In genomic region chr6:36836091-36836770, GRCh38 we compare ENCODE assay signal across 21 cellular contexts. TPM values are rescaled to one million over a fixed set of nuclear protein-coding genes. Genes with fewer than 3 reads are reported as not detected.
DNase-seq lines count a peak whose midpoint lies in the region; ATAC-seq and TF ChIP-seq lines count a peak whose summit lies in the region.
"Had no signal": no experiment of that assay in that cellular context is flagged by ENCODE, and none has a peak within 500 bp of the region (broad histone marks: within the 10 kb centered on the region; RNA-seq: fewer than 3 reads in every experiment).

No MANE protein-coding gene starts in this region.

- peaks cover 32% of the 10 kb centered on the region for H3K27me3 ChIP-seq in CD4-positive, alpha-beta T cell (ENCODE audit: control insufficient read depth, insufficient read depth, low read length)
- H3K27me3 ChIP-seq in SU-DHL-6 (ENCODE audit: low read length) (no peaks in the 10 kb centered on the region), left ventricle myocardium inferior (ENCODE audit: low read depth) (peaks cover 20% of the 10 kb centered on the region)
- H3K27me3 ChIP-seq: body of pancreas had no signal

- H3K4me1 Mint-ChIP-seq in CD4-positive, alpha-beta T cell (ENCODE audit: low read depth), result peaks cover 16% of the 10 kb centered on the region
- peaks cover 8% of the 10 kb centered on the region for H3K4me1 Mint-ChIP-seq in activated CD4-positive, alpha-beta memory T cell treated with anti-CD3 and anti-CD28 coated beads for 36 hours (ENCODE audit: low read depth)

- H3K36me3 ChIP-seq in SU-DHL-6 (ENCODE audit: low read length), result no peaks in the 10 kb centered on the region
- H3K36me3 ChIP-seq in left ventricle myocardium inferior, result no peaks in the 10 kb centered on the region
- H3K36me3 ChIP-seq: thoracic aorta had no signal

- in situ Hi-C loops in GM13976 (cut with MboI; ENCODE audit: low sequenced_read_pairs, unreplicated experiment), result no loop called here

- H3K4me3 ChIP-seq in GM12875 (ENCODE audit: low read depth, low read length), result no peak overlapping the region
- H3K4me3 ChIP-seq in SU-DHL-6 (ENCODE audit: insufficient read depth, low read length, poor library complexity, severe bottlenecking), result no peak overlapping the region
- H3K4me3 ChIP-seq in left ventricle myocardium inferior, result no peak overlapping the region
- H3K4me3 ChIP-seq: body of pancreas, thoracic aorta had no signal

- H3K36me3 Mint-ChIP-seq in CD4-positive, alpha-beta T cell (ENCODE audit: low read depth), result no peaks in the 10 kb centered on the region
- H3K36me3 Mint-ChIP-seq in activated CD4-positive, alpha-beta memory T cell treated with anti-CD3 and anti-CD28 coated beads for 36 hours, result no peaks in the 10 kb centered on the region
- H3K36me3 Mint-ChIP-seq: activated naive CD4-positive, alpha-beta T cell treated with anti-CD3 and anti-CD28 coated beads, Interleukin-2, amount 50 U/mL, for 24 hours had no signal

- ATAC-seq in CD4-positive, alpha-beta T cell (ENCODE audit: poor library complexity), result no peak
- no peak for ATAC-seq in GM19328 (IDR thresholded peaks at IDR 0.05; ENCODE audit: unreplicated experiment)
- ATAC-seq: activated CD8-positive, alpha-beta T cell treated with anti-CD3 and anti-CD28 coated beads for 36 hours; activated T-cell treated with anti-CD3 and anti-CD28 coated beads, Interleukin-2, amount 50 U/mL, for 4 hours; body of pancreas had no signal

- CTCF ChIA-PET in CD4-positive, alpha-beta T cell (lab: Charles Lee), result interaction anchor here (1.2 kb wide), 1 partner anchor 15 kb away, joined by 3 read pairs; no protein-coding TSS in a partner anchor
- CTCF ChIA-PET in activated CD4-positive, alpha-beta memory T cell treated with anti-CD3 and anti-CD28 coated beads for 36 hours (lab: Charles Lee), result interaction anchor here (0.9 to 2.1 kb wide), 5 partner anchors 15 to 182 kb away, joined by 3 to 9 read pairs (median 5); no protein-coding TSS in a partner anchor

- intact Hi-C loops in CD4-positive, alpha-beta T cell (cut with DNase I, micrococcal nuclease), result no loop called here
- intact Hi-C loops in left ventricle myocardium inferior (cut with micrococcal nuclease), result loop anchor here (10.0 kb wide), 1 partner anchor 221 kb away; no protein-coding TSS in a partner anchor
- intact Hi-C loops in activated CD4-positive, alpha-beta memory T cell treated with anti-CD3 and anti-CD28 coated beads for 36 hours (cut with micrococcal nuclease), result no loop called here

- no peak overlapping the region for H3K27ac Mint-ChIP-seq in CD4-positive, alpha-beta T cell
- no peak overlapping the region for H3K27ac Mint-ChIP-seq in activated CD4-positive, alpha-beta memory T cell treated with anti-CD3 and anti-CD28 coated beads for 36 hours
- H3K27ac Mint-ChIP-seq: activated CD8-positive, alpha-beta T cell treated with anti-CD3 and anti-CD28 coated beads for 36 hours; activated naive CD4-positive, alpha-beta T cell treated with anti-CD3 and anti-CD28 coated beads, Interleukin-2, amount 50 U/mL, for 24 hours had no signal

- H3K4me1 ChIP-seq in left ventricle myocardium inferior, result peaks cover 62% of the 10 kb centered on the region

- H3K9ac ChIP-seq in SU-DHL-6 (ENCODE audit: low read length), result no peak overlapping the region

- DNase-seq in CD4-positive, alpha-beta T cell, result no peak
- DNase-seq in left ventricle myocardium inferior (no peak), GM13976 (ENCODE audit: low spot score) (no peak), cerebellum (ENCODE audit: low spot score) (no peak)
- no peak for DNase-seq in activated CD4-positive, alpha-beta memory T cell treated with anti-CD3 and anti-CD28 coated beads for 36 hours
- DNase-seq: activated CD8-positive, alpha-beta T cell treated with anti-CD3 and anti-CD28 coated beads for 36 hours; activated T-cell treated with anti-CD3 and anti-CD28 coated beads, Interleukin-2, amount 50 U/mL, for 4 hours; body of pancreas; DMS153; IMR-90; islet precursor cell; NCI-H2107; NCI-H774 had no signal

- POLR2A ChIA-PET in CD4-positive, alpha-beta T cell (lab: Charles Lee), result no interaction called here
- POLR2A ChIA-PET in activated CD4-positive, alpha-beta memory T cell treated with anti-CD3 and anti-CD28 coated beads for 36 hours (lab: Charles Lee), result no interaction called here

- no peaks in the 10 kb centered on the region for H4K20me1 ChIP-seq in SU-DHL-6 (ENCODE audit: low read depth, low read length)

- no peak overlapping the region for H3K27ac ChIP-seq in CD4-positive, alpha-beta T cell (ENCODE audit: low read depth, low read length)
- H3K27ac ChIP-seq in SU-DHL-6 (ENCODE audit: low read depth, low read length) (no peak overlapping the region), left ventricle myocardium inferior (replicated peaks) (peak overlapping the region; percentile 92)
- H3K27ac ChIP-seq: body of pancreas, thoracic aorta had no signal

- H3K79me2 ChIP-seq in SU-DHL-6 (ENCODE audit: insufficient read depth, low read length), result no peaks in the 10 kb centered on the region

- no peak for TF ChIP-seq CTCF in CD4-positive, alpha-beta T cell (IDR thresholded peaks at IDR 0.05)
- TF ChIP-seq CTCF in GM12875 (IDR thresholded peaks at IDR 0.05; ENCODE audit: borderline replicate concordance, insufficient read depth, low read depth, low read length) (0 out of 2 replicates have a peak, but pooled peaks have one; percentile 23), SU-DHL-6 (IDR thresholded peaks at IDR 0.05; ENCODE audit: insufficient read depth, low read length, poor library complexity, severe bottlenecking) (peak; percentile 64), left ventricle myocardium inferior (IDR thresholded peaks at IDR 0.05; ENCODE audit: borderline replicate concordance) (peak; percentile 26), GM13976 (IDR thresholded peaks at IDR 0.05; ENCODE audit: borderline replicate concordance, control extremely low read depth, extremely low read depth, insufficient read depth, missing control alignments) (no peak)

- H3K9me2 ChIP-seq in SU-DHL-6 (replicated peaks; ENCODE audit: insufficient read depth, low read length), result no peaks in the 10 kb centered on the region

- no peaks in the 10 kb centered on the region for H3F3A ChIP-seq in SU-DHL-6 (ENCODE audit: insufficient read depth)

- H3K9me3 Mint-ChIP-seq in CD4-positive, alpha-beta T cell, result no peaks in the 10 kb centered on the region
- H3K9me3 Mint-ChIP-seq in activated CD4-positive, alpha-beta memory T cell treated with anti-CD3 and anti-CD28 coated beads for 36 hours, result no peaks in the 10 kb centered on the region
- H3K9me3 Mint-ChIP-seq: activated CD8-positive, alpha-beta T cell treated with anti-CD3 and anti-CD28 coated beads for 36 hours; activated naive CD4-positive, alpha-beta T cell treated with anti-CD3 and anti-CD28 coated beads, Interleukin-2, amount 50 U/mL, for 24 hours; activated T-cell treated with anti-CD3 and anti-CD28 coated beads, Interleukin-2, amount 50 U/mL, for 4 hours; nephron had no signal

- H3K9me3 ChIP-seq in CD4-positive, alpha-beta T cell (ENCODE audit: control insufficient read depth, low read length), result no peaks in the 10 kb centered on the region
- no peaks in the 10 kb centered on the region for H3K9me3 ChIP-seq in SU-DHL-6 (ENCODE audit: insufficient read depth, low read length)
- no peaks in the 10 kb centered on the region for H3K9me3 ChIP-seq in left ventricle myocardium inferior (replicated peaks)
- H3K9me3 ChIP-seq: body of pancreas, thoracic aorta had no signal

- H3K27me3 Mint-ChIP-seq in CD4-positive, alpha-beta T cell, result peaks cover 27% of the 10 kb centered on the region
- peaks cover 21% of the 10 kb centered on the region for H3K27me3 Mint-ChIP-seq in activated CD4-positive, alpha-beta memory T cell treated with anti-CD3 and anti-CD28 coated beads for 36 hours

- H2AFZ ChIP-seq in SU-DHL-6 (ENCODE audit: low read depth, low read length, severe bottlenecking), result no peak overlapping the region

- peak overlapping the region; percentile 6 for H3K4me3 Mint-ChIP-seq in CD4-positive, alpha-beta T cell
- no peak overlapping the region for H3K4me3 Mint-ChIP-seq in activated CD4-positive, alpha-beta memory T cell treated with anti-CD3 and anti-CD28 coated beads for 36 hours
- H3K4me3 Mint-ChIP-seq: activated CD8-positive, alpha-beta T cell treated with anti-CD3 and anti-CD28 coated beads for 36 hours; activated naive CD4-positive, alpha-beta T cell treated with anti-CD3 and anti-CD28 coated beads, Interleukin-2, amount 50 U/mL, for 24 hours; activated T-cell treated with anti-CD3 and anti-CD28 coated beads, Interleukin-2, amount 50 U/mL, for 4 hours; nephron had no signal

- no peak overlapping the region for H3K4me2 ChIP-seq in SU-DHL-6 (ENCODE audit: low read depth, low read length, poor library complexity, severe bottlenecking)

RNA-seq across cellular contexts. Expression of gene CPNE5, which starts 3.0 kb away (rescaled TPM):
- total RNA-seq in CD4-positive, alpha-beta T cell, result under 1 TPM; 0.19 to 0.28 TPM
- total RNA-seq in left ventricle myocardium inferior, result 26.5 TPM
- total RNA-seq in activated CD4-positive, alpha-beta memory T cell treated with anti-CD3 and anti-CD28 coated beads for 36 hours, result 1 to 10 TPM; 1.5 to 1.8 TPM
- total RNA-seq in cerebellum, result 6.9 TPM
- total RNA-seq: fibroblast of lung, IMR-90, RPMI7951 had no signal

RNA-seq across cellular contexts. Expression of gene PPIL1, which starts 38.4 kb away (rescaled TPM):
- total RNA-seq in CD4-positive, alpha-beta T cell, result 1 to 10 TPM; 1.8 to 2.2 TPM
- total RNA-seq in left ventricle myocardium inferior (69.1 TPM), cerebellum (29.9 TPM)
- 10 to 100 TPM; 38.5 to 40.6 TPM for total RNA-seq in activated CD4-positive, alpha-beta memory T cell treated with anti-CD3 and anti-CD28 coated beads for 36 hours

RNA-seq across cellular contexts. Expression of gene C6orf89, which starts 49.5 kb away (rescaled TPM):
- 10 to 100 TPM; 23.7 to 24.0 TPM for total RNA-seq in CD4-positive, alpha-beta T cell
- 76.4 TPM for total RNA-seq in left ventricle myocardium inferior
- 10 to 100 TPM; 29.2 to 29.8 TPM for total RNA-seq in activated CD4-positive, alpha-beta memory T cell treated with anti-CD3 and anti-CD28 coated beads for 36 hours
- 19.5 TPM for total RNA-seq in cerebellum

Comparison
In these comparisons a context has a peak if more than half of its experiments do, and no peak if none do; other contexts are left out.
1. CTCF ChIP-seq: peak in GM12875 (single experiment), SU-DHL-6 (single experiment) and left ventricle myocardium inferior (single experiment); none in CD4-positive, alpha-beta T cell (single experiment) and GM13976 (single experiment).